In genomic region chr21:44462834-44463200, GRCh38 we compare ENCODE assay signal across 17 cellular contexts. TPM values are rescaled to one million over a fixed set of nuclear protein-coding genes. Genes with fewer than 3 reads are reported as not detected.
DNase-seq lines count a peak whose midpoint lies in the region; ATAC-seq and TF ChIP-seq lines count a peak whose summit lies in the region.
"Had no signal": no experiment of that assay in that cellular context is flagged by ENCODE, and none has a peak within 500 bp of the region (broad histone marks: within the 10 kb centered on the region; RNA-seq: fewer than 3 reads in every experiment).

No MANE protein-coding gene starts in this region.

- no peak overlapping the region for H3K27ac ChIP-seq in GM23338 (ENCODE audit: low read depth)
- H3K27ac ChIP-seq in HEK293 (ENCODE audit: extremely low read depth, low read depth, low read length), result no peak overlapping the region
- no peak overlapping the region for H3K27ac ChIP-seq in osteoblast (ENCODE audit: low read depth, low read length)
- H3K27ac ChIP-seq in CD4-positive, alpha-beta T cell (ENCODE audit: low read depth, low read length), result no peak overlapping the region
- H3K27ac ChIP-seq: C4-2B had no signal

- H3K36me3 ChIP-seq in GM23338 (ENCODE audit: insufficient read depth) (no peaks in the 10 kb centered on the region), HEK293 (ENCODE audit: control insufficient read depth in 2 of 2, insufficient read depth in 1 of 2, low read length in 2 of 2) (no peaks in the 10 kb centered on the region), osteoblast (ENCODE audit: insufficient read depth, low read length) (no peaks in the 10 kb centered on the region), Caco-2 (ENCODE audit: control insufficient read depth, insufficient read depth, low read length) (no peaks in the 10 kb centered on the region)
- H3K36me3 ChIP-seq: BE2C had no signal

- TF ChIP-seq CTCF in GM23338 (conservative IDR thresholded peaks at IDR 0.05; ENCODE audit: low read depth in 2 of 2) (no peak), HEK293 (tag by site-specific recombination; IDR thresholded peaks at IDR 0.05) (no peak), osteoblast (IDR thresholded peaks at IDR 0.05; ENCODE audit: extremely low read depth, low read depth, low read length) (no peak), Caco-2 (IDR thresholded peaks at IDR 0.05; ENCODE audit: insufficient read depth in 1 of 2, low read depth in 1 of 2, low read length in 1 of 2, severe bottlenecking in 1 of 2, unreplicated experiment in 1 of 2) (no peak)
- TF ChIP-seq CTCF in CD4-positive, alpha-beta T cell (IDR thresholded peaks at IDR 0.05), result no peak

- peaks cover 7% of the 10 kb centered on the region for H3K4me1 Mint-ChIP-seq in GM23338
- H3K4me1 Mint-ChIP-seq in CD4-positive, alpha-beta T cell (ENCODE audit: low read depth), result no peaks in the 10 kb centered on the region
- peaks cover 7% of the 10 kb centered on the region for H3K4me1 Mint-ChIP-seq in Caco-2 (ENCODE audit: low read depth, unreplicated experiment)

- peak; percentile 40 for ATAC-seq in GM23338
- ATAC-seq in GM21576 (IDR thresholded peaks at IDR 0.05; ENCODE audit: unreplicated experiment), result no peak
- ATAC-seq in CD4-positive, alpha-beta T cell (ENCODE audit: poor library complexity), result no peak
- no peak for ATAC-seq in GM21390 (IDR thresholded peaks at IDR 0.05; ENCODE audit: unreplicated experiment)
- ATAC-seq: CD8-positive, alpha-beta T cell had no signal

- H3K4me2 ChIP-seq in GM23338 (no peak overlapping the region), osteoblast (ENCODE audit: insufficient read depth, low read length) (no peak overlapping the region)

- H3K36me3 Mint-ChIP-seq in GM23338 (ENCODE audit: low read depth) (peaks cover 3% of the 10 kb centered on the region; the same call in 1 of the 3 replicates), Caco-2 (ENCODE audit: insufficient read depth, unreplicated experiment) (no peaks in the 10 kb centered on the region)
- H3K36me3 Mint-ChIP-seq in CD4-positive, alpha-beta T cell (ENCODE audit: low read depth), result no peaks in the 10 kb centered on the region
- H3K36me3 Mint-ChIP-seq: CD8-positive, alpha-beta T cell had no signal

- H3F3A ChIP-seq in GM23338 (replicated peaks; ENCODE audit: low read depth), result no peaks in the 10 kb centered on the region

- DNase-seq in GM23338 (ENCODE audit: low spot score), result no peak
- DNase-seq in islet precursor cell, result peak; percentile 44
- DNase-seq in osteoblast (ENCODE audit: insufficient read length, low spot score, missing footprints), result peak; percentile 13
- no peak for DNase-seq in CD4-positive, alpha-beta T cell
- DNase-seq in Caco-2, result no peak
- DNase-seq: BE2C; CD8-positive, alpha-beta T cell; COR-L47; DND-41; GDM1; GOT3; IMR-90; KG1 had no signal

- H3K27me3 ChIP-seq in GM23338 (ENCODE audit: insufficient read depth) (no peaks in the 10 kb centered on the region), osteoblast (ENCODE audit: insufficient read depth, low read length) (no peaks in the 10 kb centered on the region), Caco-2 (replicated peaks; ENCODE audit: control insufficient read depth, insufficient read depth, low read length) (no peaks in the 10 kb centered on the region)
- H3K27me3 ChIP-seq in CD4-positive, alpha-beta T cell (ENCODE audit: control insufficient read depth, insufficient read depth, low read length), result no peaks in the 10 kb centered on the region
- H3K27me3 ChIP-seq: BE2C had no signal

- no peak overlapping the region for H2AFZ ChIP-seq in GM23338
- H2AFZ ChIP-seq in osteoblast (ENCODE audit: low read length), result no peak overlapping the region

- no peaks in the 10 kb centered on the region for H3K9me2 ChIP-seq in GM23338 (ENCODE audit: insufficient read depth)

- H3K9me3 Mint-ChIP-seq in GM23338 (no peaks in the 10 kb centered on the region; the same call in 2 of the 3 replicates), Caco-2 (ENCODE audit: unreplicated experiment) (peaks cover 9% of the 10 kb centered on the region)
- no peaks in the 10 kb centered on the region for H3K9me3 Mint-ChIP-seq in CD4-positive, alpha-beta T cell
- H3K9me3 Mint-ChIP-seq: CD8-positive, alpha-beta T cell had no signal

- CTCF ChIA-PET in HEK293 (lab: Yijun Ruan, JAX) (no interaction called here), Caco-2 (lab: Charles Lee) (no interaction called here)
- CTCF ChIA-PET in CD4-positive, alpha-beta T cell (lab: Charles Lee), result interaction anchor here (0.5 kb wide), 1 partner anchor 349 kb away, joined by 3 read pairs; no protein-coding TSS in a partner anchor

- H3K27ac Mint-ChIP-seq in GM23338 (no peak overlapping the region), Caco-2 (ENCODE audit: unreplicated experiment) (no peak overlapping the region)
- H3K27ac Mint-ChIP-seq in CD4-positive, alpha-beta T cell, result no peak overlapping the region
- H3K27ac Mint-ChIP-seq: CD8-positive, alpha-beta T cell had no signal

- H4K20me1 ChIP-seq in GM23338 (replicated peaks; ENCODE audit: insufficient read depth), result no peaks in the 10 kb centered on the region
- H4K20me1 ChIP-seq in osteoblast (ENCODE audit: insufficient read depth, low read length), result no peaks in the 10 kb centered on the region

- H3K4me3 ChIP-seq in GM23338 (no peak overlapping the region), HEK293 (ENCODE audit: low read depth, low read length) (no peak overlapping the region), osteoblast (ENCODE audit: insufficient read depth, low read length) (no peak overlapping the region), Caco-2 (ENCODE audit: low read depth, low read length) (no peak overlapping the region)

- POLR2A ChIA-PET in HEK293 (lab: Yijun Ruan, JAX) (interaction anchor here (1.2 kb wide), 1 partner anchor 8 kb away, joined by 3 read pairs; no protein-coding TSS in a partner anchor), Caco-2 (lab: Charles Lee) (no interaction called here)
- POLR2A ChIA-PET in CD4-positive, alpha-beta T cell (lab: Charles Lee), result no interaction called here

- BruUV-seq in Caco-2 (replicated peaks; lab: Mats Ljungman, UMichigan), result no TSS peak

- H3K27me3 Mint-ChIP-seq in GM23338 (ENCODE audit: insufficient read depth, low read depth, poor library complexity), result peaks cover 11% of the 10 kb centered on the region
- H3K27me3 Mint-ChIP-seq in CD4-positive, alpha-beta T cell, result no peaks in the 10 kb centered on the region
- H3K27me3 Mint-ChIP-seq in Caco-2 (ENCODE audit: insufficient read depth, unreplicated experiment), result no peaks in the 10 kb centered on the region

- H3K9me3 ChIP-seq in HEK293 (ENCODE audit: control insufficient read depth, insufficient read depth, low read depth, low read length) (no peaks in the 10 kb centered on the region), osteoblast (ENCODE audit: low read depth, low read length) (no peaks in the 10 kb centered on the region), Caco-2 (no peaks in the 10 kb centered on the region)
- H3K9me3 ChIP-seq in CD4-positive, alpha-beta T cell (ENCODE audit: control insufficient read depth, low read length), result no peaks in the 10 kb centered on the region
- H3K9me3 ChIP-seq: BE2C had no signal

- H3K4me3 Mint-ChIP-seq in GM23338 (no peak overlapping the region), Caco-2 (ENCODE audit: unreplicated experiment) (no peak overlapping the region)
- H3K4me3 Mint-ChIP-seq in CD4-positive, alpha-beta T cell, result no peak overlapping the region
- H3K4me3 Mint-ChIP-seq: CD8-positive, alpha-beta T cell had no signal

- no peaks in the 10 kb centered on the region for H3K4me1 ChIP-seq in GM23338 (ENCODE audit: insufficient read depth)
- H3K4me1 ChIP-seq in HEK293 (ENCODE audit: control insufficient read depth, insufficient read depth, low read length), result no peaks in the 10 kb centered on the region
- H3K4me1 ChIP-seq in osteoblast (ENCODE audit: insufficient read depth, low read length), result no peaks in the 10 kb centered on the region
- H3K4me1 ChIP-seq in Caco-2, result peaks cover 16% of the 10 kb centered on the region
- H3K4me1 ChIP-seq: BE2C had no signal

- H3K79me2 ChIP-seq in GM23338 (replicated peaks; ENCODE audit: insufficient read depth), result no peaks in the 10 kb centered on the region
- no peaks in the 10 kb centered on the region for H3K79me2 ChIP-seq in osteoblast (ENCODE audit: insufficient read depth, low read length)

- intact Hi-C loops in CD4-positive, alpha-beta T cell (cut with DNase I, micrococcal nuclease), result no loop called here
- intact Hi-C loops in Caco-2 (cut with micrococcal nuclease; ENCODE audit: unreplicated experiment), result no loop called here

TF ChIP-seq in GM23338, 12 proteins besides CTCF, POLR2A, EP300 and RAD21 (continues in another document):
- no peak for TF ChIP-seq STAT1 (IDR thresholded peaks at IDR 0.05; ENCODE audit: unreplicated experiment)
- TF ChIP-seq EZH2 (IDR thresholded peaks at IDR 0.05; ENCODE audit: low read depth, unreplicated experiment), result no peak
- TF ChIP-seq ETS1 (IDR thresholded peaks at IDR 0.05), result no peak
- no peak for TF ChIP-seq ZNF114 (CRISPR knock-in tag; IDR thresholded peaks at IDR 0.05)

TF ChIP-seq in HEK293, 187 proteins besides CTCF, POLR2A, EP300 and RAD21:
- TF ChIP-seq KLF1 (tag by site-specific recombination; IDR thresholded peaks at IDR 0.05), result peak; percentile 55; the same call in 1 of the 2 replicates
- 0 out of 2 replicates have a peak, but pooled peaks have one; percentile 1 for TF ChIP-seq GLIS2 (tag by site-specific recombination; IDR thresholded peaks at IDR 0.05)
- TF ChIP-seq ZNF571 (tag by site-specific recombination; IDR thresholded peaks at IDR 0.05), result no peak

RNA-seq across cellular contexts. Expression of gene LRRC3, which starts 7.5 kb away (rescaled TPM):
- total RNA-seq in GM23338 (2014; rRNA removed; shearing (Covaris generic)), result 4.4 and 6.8 TPM in 2 replicates
- 0.95 and 1.2 TPM in 2 replicates for polyA plus RNA-seq in GM23338 (2016; fragmentation: Nextera tagmentation; extraction: Ambion mirVana)
- total RNA-seq in osteoblast, result 0.72 and 0.88 TPM in 2 replicates
- total RNA-seq in CD4-positive, alpha-beta T cell, result under 1 TPM; 0.55 to 0.61 TPM
- total RNA-seq in Caco-2 (2022), result 4.5 and 4.7 TPM in 2 replicates

Comparison
In these comparisons a context has a peak if more than half of its experiments do, and no peak if none do; other contexts are left out.
1. DNase-seq: peak in islet precursor cell (single experiment) and osteoblast (single experiment); none in GM23338 (single experiment), CD4-positive, alpha-beta T cell (0 of 10) and Caco-2 (0 of 2).